Comparison of ENCODE assay signal across 16 cellular contexts in genomic region chr12:132186208-132186856, GRCh38. TPM values are rescaled to one million over a fixed set of nuclear protein-coding genes. Genes with fewer than 3 reads are reported as not detected.
DNase-seq lines count a peak whose midpoint lies in the region; ATAC-seq and TF ChIP-seq lines count a peak whose summit lies in the region.
"Had no signal": no experiment of that assay in that cellular context is flagged by ENCODE, and none has a peak within 500 bp of the region (broad histone marks: within the 10 kb centered on the region; RNA-seq: fewer than 3 reads in every experiment).

No MANE protein-coding gene starts in this region.

- H3K27ac ChIP-seq in CD8-positive, alpha-beta T cell (ENCODE audit: low read depth, low read length): peak overlapping the region; percentile 56
- H3K27ac ChIP-seq: adrenal gland, C4-2B, HL-60 had no signal

- DNase-seq in CD14-positive monocyte (ENCODE audit: low spot score) (no peak), naive B cell (no peak), SW480 (ENCODE audit: low spot score) (no peak), WTC11 (ENCODE audit: low spot score) (no peak)
- peak in 1 of 7 experiments; percentile 26 for DNase-seq in CD8-positive, alpha-beta T cell
- no peak for DNase-seq in activated CD8-positive, alpha-beta T cell treated with anti-CD3 and anti-CD28 coated beads, Interleukin-2, amount 10 ng/mL, durations not matched to agents 7 days and 5 days
- DNase-seq: adrenal gland, EL, erythroblast, Karpas-422, midbrain, NCI-H2029, NCI-H524 had no signal

- H3K27ac Mint-ChIP-seq in CD14-positive monocyte: peak overlapping the region in 6 of 7 donors; percentile 56 to 80 (median 72)
- H3K27ac Mint-ChIP-seq in CD8-positive, alpha-beta T cell: peak overlapping the region; percentile 98
- H3K27ac Mint-ChIP-seq in activated CD8-positive, alpha-beta T cell treated with anti-CD3 and anti-CD28 coated beads, Interleukin-2, amount 10 ng/mL, durations not matched to agents 7 days and 5 days: peak overlapping the region; percentile 91
- H3K27ac Mint-ChIP-seq in naive B cell: peak overlapping the region in 2 of 6 donors; percentile 44 to 60
- no peak overlapping the region for H3K27ac Mint-ChIP-seq in WTC11

- POLR2A ChIA-PET in CD8-positive, alpha-beta T cell (lab: Charles Lee): interaction anchor here (1.0 to 2.3 kb wide), 8 partner anchors 7 to 33 kb away, joined by 3 to 9 read pairs (median 5); no protein-coding TSS in a partner anchor
- POLR2A ChIA-PET in activated CD8-positive, alpha-beta T cell treated with anti-CD3 and anti-CD28 coated beads, Interleukin-2, amount 10 ng/mL, durations not matched to agents 7 days and 5 days (lab: Charles Lee): interaction anchor here (0.7 to 1.1 kb wide), 3 partner anchors 9 to 25 kb away, joined by 3 to 4 read pairs (median 3); no protein-coding TSS in a partner anchor
- POLR2A ChIA-PET in WTC11 (lab: Charles Lee): no interaction called here

- H3K4me3 Mint-ChIP-seq in CD14-positive monocyte (peak overlapping the region; percentile 82 to 94), naive B cell (peak overlapping the region; percentile 18 to 85 (median 57)), WTC11 (no peak overlapping the region)
- peak overlapping the region; percentile 64 for H3K4me3 Mint-ChIP-seq in CD8-positive, alpha-beta T cell
- peak overlapping the region; percentile 68 for H3K4me3 Mint-ChIP-seq in activated CD8-positive, alpha-beta T cell treated with anti-CD3 and anti-CD28 coated beads, Interleukin-2, amount 10 ng/mL, durations not matched to agents 7 days and 5 days

- peak overlapping the region; percentile 31 for H3K4me3 ChIP-seq in CD8-positive, alpha-beta T cell (ENCODE audit: low read depth, low read length)
- H3K4me3 ChIP-seq: adrenal gland had no signal

- CTCF ChIA-PET in CD8-positive, alpha-beta T cell (lab: Charles Lee): interaction anchor here (0.8 to 2.0 kb wide), 5 partner anchors 8 to 33 kb away, joined by 4 to 8 read pairs (median 7); no protein-coding TSS in a partner anchor
- CTCF ChIA-PET in activated CD8-positive, alpha-beta T cell treated with anti-CD3 and anti-CD28 coated beads, Interleukin-2, amount 10 ng/mL, durations not matched to agents 7 days and 5 days (lab: Charles Lee): interaction anchor here (0.9 to 3.8 kb wide), 5 partner anchors 25 to 429 kb away, joined by 3 to 16 read pairs (median 12); no protein-coding TSS in a partner anchor
- CTCF ChIA-PET in WTC11 (lab: Charles Lee): interaction anchor here (1.5 to 2.2 kb wide), 4 partner anchors 33 to 228 kb away, joined by 4 to 6 read pairs (median 4); no protein-coding TSS in a partner anchor

- H3K9me3 Mint-ChIP-seq in CD14-positive monocyte: peaks cover 0 to 24% (median 9%) of the 10 kb centered on the region in 7 donors
- H3K9me3 Mint-ChIP-seq in CD8-positive, alpha-beta T cell: peaks cover 3% of the 10 kb centered on the region
- no peaks in the 10 kb centered on the region for H3K9me3 Mint-ChIP-seq in activated CD8-positive, alpha-beta T cell treated with anti-CD3 and anti-CD28 coated beads, Interleukin-2, amount 10 ng/mL, durations not matched to agents 7 days and 5 days (ENCODE audit: insufficient read depth)
- H3K9me3 Mint-ChIP-seq in naive B cell: peaks cover 2 to 19% (median 10%) of the 10 kb centered on the region in 7 donors
- peaks cover 11% of the 10 kb centered on the region for H3K9me3 Mint-ChIP-seq in WTC11

- no peak for ATAC-seq in CD8-positive, alpha-beta T cell
- no peak for ATAC-seq in activated CD8-positive, alpha-beta T cell treated with anti-CD3 and anti-CD28 coated beads, Interleukin-2, amount 10 ng/mL, durations not matched to agents 7 days and 5 days
- ATAC-seq in naive B cell (ENCODE audit: low read depth in 2 of 2) (no peak), HG03571 (IDR thresholded peaks at IDR 0.05; ENCODE audit: unreplicated experiment) (no peak), WTC11 (no peak)

- intact Hi-C loops in CD14-positive monocyte (cut with micrococcal nuclease): no loop called here
- intact Hi-C loops in CD8-positive, alpha-beta T cell (cut with DNase I, micrococcal nuclease): loop anchor here in 1 of 2 experiments (5.0 kb wide), 1 partner anchor 306 kb away; the partner anchor contains the start of gene FBRSL1

- no peaks in the 10 kb centered on the region for H3K27me3 ChIP-seq in CD8-positive, alpha-beta T cell (ENCODE audit: insufficient read depth, low read length)
- H3K27me3 ChIP-seq: adrenal gland had no signal

- H3K9me3 ChIP-seq in CD8-positive, alpha-beta T cell (ENCODE audit: low read length): no peaks in the 10 kb centered on the region
- H3K9me3 ChIP-seq: adrenal gland had no signal

- no peak for TF ChIP-seq CTCF in CD14-positive monocyte (IDR thresholded peaks at IDR 0.05)
- TF ChIP-seq CTCF in CD8-positive, alpha-beta T cell (IDR thresholded peaks at IDR 0.05): no peak
- no peak for TF ChIP-seq CTCF in WTC11 (IDR thresholded peaks at IDR 0.05)

- peaks cover 47% of the 10 kb centered on the region for H3K4me1 ChIP-seq in CD8-positive, alpha-beta T cell (ENCODE audit: insufficient read depth, low read length)

- H3K36me3 ChIP-seq in CD8-positive, alpha-beta T cell (ENCODE audit: insufficient read depth, low read length): no peaks in the 10 kb centered on the region
- H3K36me3 ChIP-seq: adrenal gland had no signal

- H3K36me3 Mint-ChIP-seq in CD14-positive monocyte (peaks cover 4 to 5% of the 10 kb centered on the region in 2 donors), naive B cell (peaks cover 0 to 21% of the 10 kb centered on the region in 2 donors), WTC11 (no peaks in the 10 kb centered on the region)
- H3K36me3 Mint-ChIP-seq in CD8-positive, alpha-beta T cell: peaks cover 2% of the 10 kb centered on the region
- peaks cover 7% of the 10 kb centered on the region for H3K36me3 Mint-ChIP-seq in activated CD8-positive, alpha-beta T cell treated with anti-CD3 and anti-CD28 coated beads, Interleukin-2, amount 10 ng/mL, durations not matched to agents 7 days and 5 days (ENCODE audit: low read depth)

- H3K27me3 Mint-ChIP-seq in CD14-positive monocyte (ENCODE audit: low read depth in 3 of 3) (peaks cover 15 to 69% (median 49%) of the 10 kb centered on the region in 3 donors), naive B cell (peaks cover 0 to 21% (median 4%) of the 10 kb centered on the region in 3 donors), WTC11 (ENCODE audit: low read depth) (peaks cover 72% of the 10 kb centered on the region)
- no peaks in the 10 kb centered on the region for H3K27me3 Mint-ChIP-seq in CD8-positive, alpha-beta T cell (ENCODE audit: low read depth)
- H3K27me3 Mint-ChIP-seq in activated CD8-positive, alpha-beta T cell treated with anti-CD3 and anti-CD28 coated beads, Interleukin-2, amount 10 ng/mL, durations not matched to agents 7 days and 5 days (ENCODE audit: low read depth): peaks cover 13% of the 10 kb centered on the region

- H3K4me1 Mint-ChIP-seq in CD14-positive monocyte (peaks cover 29% of the 10 kb centered on the region), naive B cell (peaks cover 19 to 21% (median 20%) of the 10 kb centered on the region in 3 donors), WTC11 (peaks cover 7% of the 10 kb centered on the region)
- H3K4me1 Mint-ChIP-seq in CD8-positive, alpha-beta T cell (ENCODE audit: low read depth): peaks cover 53% of the 10 kb centered on the region
- H3K4me1 Mint-ChIP-seq in activated CD8-positive, alpha-beta T cell treated with anti-CD3 and anti-CD28 coated beads, Interleukin-2, amount 10 ng/mL, durations not matched to agents 7 days and 5 days (ENCODE audit: low read depth): peaks cover 54% of the 10 kb centered on the region

TF ChIP-seq in WTC11, 78 proteins besides CTCF, POLR2A, EP300 and RAD21:
- TF ChIP-seq SMAD4 (CRISPR knock-in tag; IDR thresholded peaks at IDR 0.05): no peak
- TF ChIP-seq ZNF317 (CRISPR knock-in tag; IDR thresholded peaks at IDR 0.05; ENCODE audit: borderline replicate concordance, low read depth): no peak
- no peak for TF ChIP-seq MAX (CRISPR knock-in tag; IDR thresholded peaks at IDR 0.05)
- TF ChIP-seq ZBTB43 (CRISPR knock-in tag; IDR thresholded peaks at IDR 0.05): no peak

RNA-seq across cellular contexts. Expression of gene NOC4L, which starts 42.1 kb away (rescaled TPM):
- polyA plus RNA-seq in CD14-positive monocyte: 10 to 100 TPM; 17.9 to 18.0 TPM
- 10 to 100 TPM; 25.8 to 28.3 TPM for total RNA-seq in CD8-positive, alpha-beta T cell
- total RNA-seq in activated CD8-positive, alpha-beta T cell treated with anti-CD3 and anti-CD28 coated beads, Interleukin-2, amount 10 ng/mL, durations not matched to agents 7 days and 5 days: 10 to 100 TPM; 32.8 to 34.4 TPM
- polyA plus RNA-seq in naive B cell (ENCODE audit: low read depth in 6 of 6): 10 to 100 TPM; 19.1 to 26.4 (median 24.1) TPM
- total RNA-seq in WTC11 (2021): 38.0 to 41.4 TPM (median 39.6 TPM) in 3 replicates

RNA-seq across cellular contexts. Expression of gene DDX51, which starts 42.2 kb away (rescaled TPM):
- polyA plus RNA-seq in CD14-positive monocyte: 1 to 10 TPM; 1.7 to 2.7 TPM
- total RNA-seq in CD8-positive, alpha-beta T cell: 10 to 100 TPM; 61.5 to 66.5 TPM
- total RNA-seq in activated CD8-positive, alpha-beta T cell treated with anti-CD3 and anti-CD28 coated beads, Interleukin-2, amount 10 ng/mL, durations not matched to agents 7 days and 5 days: 10 to 100 TPM; 27.6 to 28.4 TPM
- polyA plus RNA-seq in naive B cell (ENCODE audit: low read depth in 6 of 6): 10 to 100 TPM in 1 of 6 donors, 1 to 10 TPM in 4, not detected in 1; 7.1 to 14.9 (median 7.6) TPM
- total RNA-seq in WTC11 (2021): 32.7 to 34.2 TPM (median 33.3 TPM) in 3 replicates
